In the genomic region with DNA sequence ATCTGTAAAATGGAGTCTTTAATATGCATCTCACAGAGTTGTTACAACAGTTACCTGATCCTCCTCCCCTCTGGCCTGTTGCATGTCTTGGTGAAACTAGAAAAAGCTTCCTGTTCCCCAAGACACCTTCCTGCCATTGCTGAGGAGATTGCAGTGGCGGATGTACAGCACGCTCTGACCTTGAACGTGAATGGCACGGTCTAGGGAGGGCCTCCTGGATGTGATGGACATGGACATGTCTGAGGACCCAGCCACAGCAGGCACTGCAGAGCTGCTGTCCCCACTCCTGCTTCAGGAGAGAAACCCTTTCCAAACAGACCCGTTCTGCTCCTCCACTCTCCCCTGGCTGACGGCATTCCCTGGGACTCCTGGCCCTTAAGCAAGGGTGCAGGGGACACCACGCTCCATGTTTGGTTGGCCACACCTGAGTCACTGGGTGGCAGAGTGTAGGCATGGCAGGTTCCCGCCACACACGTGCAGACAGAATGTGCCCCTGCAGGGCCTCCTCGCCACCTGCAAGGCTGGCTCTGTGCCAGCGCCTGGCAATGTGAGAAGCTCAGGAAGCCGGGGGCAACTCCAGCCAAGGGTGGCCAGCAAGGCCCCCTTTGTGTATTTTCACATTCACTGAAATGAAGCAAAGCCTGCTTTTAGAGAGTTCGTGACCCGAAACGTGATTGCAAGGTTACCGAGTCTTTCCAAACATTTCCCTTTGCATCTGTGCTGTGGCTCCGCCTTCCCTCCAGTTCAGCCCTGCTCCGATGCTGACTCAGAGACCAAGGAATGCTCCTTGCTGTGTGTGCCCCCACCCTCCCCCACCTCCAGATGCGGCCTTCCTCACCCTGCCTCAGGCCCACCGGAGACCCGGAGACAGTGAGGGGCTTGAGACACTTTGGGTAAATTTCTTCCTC, we compare ENCODE assay signal across 9 cellular contexts. TPM values are rescaled to one million over a fixed set of nuclear protein-coding genes. Genes with fewer than 3 reads are reported as not detected.
DNase-seq lines count a peak whose midpoint lies in the region; ATAC-seq and TF ChIP-seq lines count a peak whose summit lies in the region.
"Had no signal": no experiment of that assay in that cellular context is flagged by ENCODE, and none has a peak within 500 bp of the region (broad histone marks: within the 10 kb centered on the region; RNA-seq: fewer than 3 reads in every experiment).

No MANE protein-coding gene starts in this region.

- peaks cover 12% of the 10 kb centered on the region for H3K4me1 ChIP-seq in BE2C

- H3K27me3 ChIP-seq in BE2C = no peaks in the 10 kb centered on the region

- no peaks in the 10 kb centered on the region for H3K9me3 ChIP-seq in BE2C

- no peaks in the 10 kb centered on the region for H3K36me3 ChIP-seq in BE2C

- H3K4me3 ChIP-seq in BE2C (ENCODE audit: low read depth, low read length) = no peak overlapping the region
- H3K4me3 ChIP-seq: GM12878 had no signal

- no peak for TF ChIP-seq CTCF in BE2C (IDR thresholded peaks at IDR 0.05; ENCODE audit: low read depth, low read length)

- ATAC-seq in GM21529 (IDR thresholded peaks at IDR 0.05; ENCODE audit: unreplicated experiment) = no peak
- no peak for ATAC-seq in GM21825 (IDR thresholded peaks at IDR 0.05; ENCODE audit: unreplicated experiment)
- ATAC-seq: GM12878 had no signal

- DNase-seq in BE2C = peak; percentile 68
- peak; percentile 84 for DNase-seq in M059J (ENCODE audit: low read depth)
- peak; percentile 36 for DNase-seq in activated CD8-positive, alpha-beta memory T cell treated with anti-CD3 and anti-CD28 coated beads, Interleukin-2, amount 50 U/mL, for 48 hours
- peak; percentile 25 for DNase-seq in iPS DF 19.7 (ENCODE audit: low read depth, low spot score)
- DNase-seq in stimulated activated CD8-positive, alpha-beta memory T cell treated with anti-CD3 and anti-CD28 coated beads, Interleukin-4, amount 100 ng/mL, for 48 hours = peak; percentile 13
- no peak for DNase-seq in GF-D8 (lab: John Stamatoyannopoulos, UW)

RNA-seq across cellular contexts. Expression of gene HTRA3, which starts 46.0 kb away (rescaled TPM):
- polyA plus RNA-seq in BE2C (2012; ENCODE audit: insufficient read depth, insufficient read length, low read depth) = not detected
- 0.81 and 3.2 TPM in 2 replicates for total RNA-seq in M059J (2014; rRNA removed; shearing (Covaris generic))
